9 cellular contexts compared by ENCODE assay signal in genomic region chr15:52527196-52527897, GRCh38. TPM values are rescaled to one million over a fixed set of nuclear protein-coding genes. Genes with fewer than 3 reads are reported as not detected.
DNase-seq lines count a peak whose midpoint lies in the region; ATAC-seq and TF ChIP-seq lines count a peak whose summit lies in the region.
"Had no signal": no experiment of that assay in that cellular context is flagged by ENCODE, and none has a peak within 500 bp of the region (broad histone marks: within the 10 kb centered on the region; RNA-seq: fewer than 3 reads in every experiment).

No MANE protein-coding gene starts in this region.

- H3K27me3 Mint-ChIP-seq in Calu3 (ENCODE audit: unreplicated experiment) (peaks cover 31% of the 10 kb centered on the region), endodermal cell (ENCODE audit: insufficient read depth) (peaks cover 51% of the 10 kb centered on the region)

- TSS peak; percentile 51 for BruUV-seq in Calu3 (replicated peaks; lab: Mats Ljungman, UMichigan)

- intact Hi-C loops in Calu3 (cut with micrococcal nuclease; ENCODE audit: unreplicated experiment) = loop anchor here (10.0 kb wide), 1 partner anchor 273 kb away; no protein-coding TSS in a partner anchor

- H3K79me2 ChIP-seq in OCI-LY3 (ENCODE audit: low read length) = peaks cover 74% of the 10 kb centered on the region
- H3K79me2 ChIP-seq in parathyroid adenoma = peaks cover 3% of the 10 kb centered on the region

- no peak for DNase-seq in Calu3
- no peak for DNase-seq in endodermal cell
- no peak for DNase-seq in NCI-H82 (lab: John Stamatoyannopoulos, UW)
- DNase-seq in HEK293T (ENCODE audit: extremely low spot score) = no peak
- DNase-seq in ureter (ENCODE audit: low spot score) = no peak
- DNase-seq: cortex of kidney had no signal

- H3K4me1 Mint-ChIP-seq in Calu3 (ENCODE audit: low read depth, unreplicated experiment) = peaks cover 9% of the 10 kb centered on the region
- peaks cover 15% of the 10 kb centered on the region for H3K4me1 Mint-ChIP-seq in endodermal cell

- no peak overlapping the region for H2AFZ ChIP-seq in OCI-LY3 (ENCODE audit: low read depth, low read length)
- H2AFZ ChIP-seq in parathyroid adenoma = no peak overlapping the region

- no peaks in the 10 kb centered on the region for H3K9me3 ChIP-seq in OCI-LY3 (ENCODE audit: insufficient read depth, low read length)
- no peaks in the 10 kb centered on the region for H3K9me3 ChIP-seq in endodermal cell (ENCODE audit: control insufficient read depth, low read length)
- H3K9me3 ChIP-seq in parathyroid adenoma (ENCODE audit: control insufficient read depth, low read length) = no peaks in the 10 kb centered on the region

- H3K4me3 ChIP-seq in OCI-LY3 (ENCODE audit: low read length) = peak overlapping the region; percentile 99
- peak overlapping the region; percentile 82 for H3K4me3 ChIP-seq in endodermal cell (ENCODE audit: low read length)
- peak overlapping the region; percentile 75 for H3K4me3 ChIP-seq in parathyroid adenoma (ENCODE audit: low read depth, low read length)

- TF ChIP-seq CTCF in Calu3 (IDR thresholded peaks at IDR 0.05; ENCODE audit: unreplicated experiment) = no peak
- TF ChIP-seq CTCF in OCI-LY3 (IDR thresholded peaks at IDR 0.05; ENCODE audit: low read depth, low read length) = no peak
- TF ChIP-seq CTCF in endodermal cell (conservative IDR thresholded peaks at IDR 0.05) = no peak
- no peak for TF ChIP-seq CTCF in parathyroid adenoma (IDR thresholded peaks at IDR 0.05)

- POLR2A ChIA-PET in HEK293T (lab: Yijun Ruan, JAX) = interaction anchor here (1.1 kb wide), 2 partner anchors 9 to 41 kb away, joined by 3 read pairs; no protein-coding TSS in a partner anchor

- H3K4me2 ChIP-seq in OCI-LY3 (ENCODE audit: low read length) = peak overlapping the region; percentile 88
- peak overlapping the region; percentile 81 for H3K4me2 ChIP-seq in parathyroid adenoma (ENCODE audit: low read length)

- no peak for ATAC-seq in HG03342 (IDR thresholded peaks at IDR 0.05; ENCODE audit: unreplicated experiment)

- no peaks in the 10 kb centered on the region for H3K36me3 ChIP-seq in OCI-LY3 (replicated peaks; ENCODE audit: low read depth, low read length)
- no peaks in the 10 kb centered on the region for H3K36me3 ChIP-seq in endodermal cell (ENCODE audit: control insufficient read depth, insufficient read depth, low read length)
- no peaks in the 10 kb centered on the region for H3K36me3 ChIP-seq in parathyroid adenoma (ENCODE audit: control insufficient read depth, insufficient read depth, low read length)

- H3K27ac ChIP-seq in OCI-LY3 (ENCODE audit: low read length) (no peak overlapping the region), endodermal cell (ENCODE audit: low read depth, low read length) (no peak overlapping the region), parathyroid adenoma (no peak overlapping the region)

- H4K20me1 ChIP-seq in OCI-LY3 (ENCODE audit: insufficient read depth, low read length) = peaks cover 40% of the 10 kb centered on the region

- WGBS in endodermal cell (ENCODE audit: insufficient coverage in 1 of 2, insufficient read length in 1 of 2), 2 experiments = 83 to 95% methylated on average over 6 to 7 of the region's 7 CpGs

- H3K9me3 Mint-ChIP-seq in Calu3 (ENCODE audit: low read depth, unreplicated experiment) (no peaks in the 10 kb centered on the region), endodermal cell (no peaks in the 10 kb centered on the region)

- H3K4me1 ChIP-seq in OCI-LY3 (ENCODE audit: low read length) = peaks cover 22% of the 10 kb centered on the region
- no peaks in the 10 kb centered on the region for H3K4me1 ChIP-seq in endodermal cell (ENCODE audit: control insufficient read depth, insufficient read depth, low read length)
- H3K4me1 ChIP-seq in parathyroid adenoma = no peaks in the 10 kb centered on the region

- H3K27ac Mint-ChIP-seq in Calu3 (ENCODE audit: unreplicated experiment) = no peak overlapping the region
- no peak overlapping the region for H3K27ac Mint-ChIP-seq in endodermal cell

- H3K9ac ChIP-seq in OCI-LY3 (ENCODE audit: low read length) = peak overlapping the region; percentile 95
- H3K9ac ChIP-seq in endodermal cell (ENCODE audit: extremely low read depth, low read length, poor library complexity, severe bottlenecking) = no peak overlapping the region
- H3K9ac ChIP-seq in parathyroid adenoma = no peak overlapping the region

- H3K4me3 Mint-ChIP-seq in Calu3 (ENCODE audit: low read depth, unreplicated experiment) (no peak overlapping the region), endodermal cell (peak overlapping the region; percentile 80)

- CTCF ChIA-PET in Calu3 (lab: Charles Lee) (interaction anchor here (0.7 kb wide), 1 partner anchor 1347 kb away, joined by 4 read pairs; no protein-coding TSS in a partner anchor), HEK293T (lab: Yijun Ruan, JAX) (no interaction called here)

- H3K27me3 ChIP-seq in OCI-LY3 (ENCODE audit: low read depth, low read length) = no peaks in the 10 kb centered on the region
- peaks cover 50% of the 10 kb centered on the region for H3K27me3 ChIP-seq in endodermal cell (ENCODE audit: control insufficient read depth, insufficient read depth, low read length, poor library complexity, severe bottlenecking)
- no peaks in the 10 kb centered on the region for H3K27me3 ChIP-seq in parathyroid adenoma (ENCODE audit: control insufficient read depth, insufficient read depth, low read length)

- H3K36me3 Mint-ChIP-seq in Calu3 (ENCODE audit: insufficient read depth, unreplicated experiment) = peaks cover 5% of the 10 kb centered on the region
- H3K36me3 Mint-ChIP-seq in endodermal cell (ENCODE audit: low read depth) = no peaks in the 10 kb centered on the region

TF ChIP-seq in HEK293T, 16 proteins besides CTCF, POLR2A, EP300 and RAD21:
- TF ChIP-seq HDGF (IDR thresholded peaks at IDR 0.05; ENCODE audit: borderline replicate concordance) (no peak), BHLHE40 (IDR thresholded peaks at IDR 0.05; ENCODE audit: borderline replicate concordance) (no peak), FOXM1 (IDR thresholded peaks at IDR 0.05; ENCODE audit: borderline replicate concordance) (no peak), NFRKB (IDR thresholded peaks at IDR 0.05) (no peak), LEF1 (IDR thresholded peaks at IDR 0.05; ENCODE audit: borderline replicate concordance) (no peak), ZNF384 (IDR thresholded peaks at IDR 0.05) (no peak), CTBP1 (IDR thresholded peaks at IDR 0.05; ENCODE audit: borderline replicate concordance) (no peak), FOXA1 (IDR thresholded peaks at IDR 0.05) (no peak), ARNT (IDR thresholded peaks at IDR 0.05) (no peak), L3MBTL2 (conservative IDR thresholded peaks at IDR 0.05) (no peak), ELF4 (IDR thresholded peaks at IDR 0.05) (no peak), SUZ12 (IDR thresholded peaks at IDR 0.05) (no peak), FOXK2 (IDR thresholded peaks at IDR 0.05) (no peak), TARDBP (IDR thresholded peaks at IDR 0.05) (no peak), SP1 (IDR thresholded peaks at IDR 0.05) (no peak), PKNOX1 (IDR thresholded peaks at IDR 0.05) (no peak)

RNA-seq across cellular contexts. Expression of gene MYO5A, which starts 1.3 kb away (rescaled TPM):
- total RNA-seq in Calu3 (2022) (5.1 and 6.1 TPM in 2 replicates), endodermal cell (10 to 100 TPM; 10.0 to 13.1 TPM), ureter (25.3 TPM)
- polyA plus RNA-seq in endodermal cell (2013, experiment 1 of 2) = 9.8 TPM
- 9.4 TPM for polyA plus RNA-seq in endodermal cell (2013, experiment 2 of 2)

RNA-seq across cellular contexts. Expression of gene ARPP19, which starts 41.5 kb away (rescaled TPM):
- total RNA-seq in Calu3 (2022) (145 and 155 TPM in 2 replicates), endodermal cell (100 to 1,000 TPM; 188 to 219 TPM), ureter (125 TPM)
- 178 TPM for polyA plus RNA-seq in endodermal cell (2013, experiment 1 of 2)
- polyA plus RNA-seq in endodermal cell (2013, experiment 2 of 2) = 162 TPM
